Comparison of ENCODE assay signal across 8 cellular contexts in the genomic region with DNA sequence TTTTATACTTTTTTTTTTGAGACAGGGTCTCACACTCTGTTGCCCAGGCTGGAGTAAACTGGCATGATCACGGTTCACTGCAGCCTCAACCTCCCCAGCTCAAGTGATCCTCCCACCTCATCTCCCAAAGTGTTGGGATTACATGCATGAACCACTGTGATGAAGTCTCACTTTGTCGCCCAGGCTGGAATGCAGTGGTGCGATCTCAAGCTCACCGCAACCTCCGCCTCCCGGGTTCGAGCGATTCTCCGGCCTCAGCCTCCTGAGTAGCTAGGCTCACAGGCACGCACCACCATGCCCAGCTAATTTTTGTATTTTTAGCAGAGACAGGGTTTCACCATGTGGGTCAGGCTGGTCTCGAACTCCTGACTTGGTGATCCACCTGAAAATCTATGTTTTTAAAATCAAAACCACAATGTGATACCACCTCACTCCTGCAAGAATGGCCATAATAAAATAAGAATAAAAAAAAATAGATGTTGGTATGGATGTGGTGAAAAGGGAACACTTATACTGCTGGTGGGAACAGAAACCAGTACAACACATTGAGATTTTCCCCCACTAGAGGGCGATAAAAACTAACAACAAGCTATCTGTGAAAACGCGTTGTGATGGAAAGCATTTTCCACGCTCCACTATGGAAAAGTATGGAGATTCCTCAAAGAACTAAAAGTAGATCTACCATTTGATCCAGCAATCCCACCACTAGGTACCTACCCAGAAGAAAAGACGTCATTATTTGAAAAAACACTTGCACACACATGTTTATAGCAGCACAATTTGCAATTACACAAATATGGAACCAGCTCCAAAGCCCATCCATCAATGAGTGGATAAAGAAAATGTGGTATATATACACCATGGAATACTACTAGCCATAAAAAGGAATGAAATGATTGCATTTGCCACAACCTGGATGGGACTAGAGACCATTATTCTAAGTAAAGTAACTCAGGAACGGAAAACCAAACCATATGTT. TPM values are rescaled to one million over a fixed set of nuclear protein-coding genes. Genes with fewer than 3 reads are reported as not detected.
DNase-seq lines count a peak whose midpoint lies in the region; ATAC-seq and TF ChIP-seq lines count a peak whose summit lies in the region.

No MANE protein-coding gene starts in this region.

- ATAC-seq in GM19467 (IDR thresholded peaks at IDR 0.05; ENCODE audit: unreplicated experiment) = no peak
- ATAC-seq in HG02763 (IDR thresholded peaks at IDR 0.05; ENCODE audit: unreplicated experiment) = no peak

- no peaks in the 10 kb centered on the region for H3K27me3 ChIP-seq in H7 (ENCODE audit: control insufficient read depth, insufficient read depth, low read length)
- no peaks in the 10 kb centered on the region for H3K27me3 ChIP-seq in NT2/D1 (ENCODE audit: insufficient read depth, insufficient read length)

- TF ChIP-seq CTCF in CD14-positive monocyte (IDR thresholded peaks at IDR 0.05) = peak; percentile 77
- TF ChIP-seq CTCF in endothelial cell (IDR thresholded peaks at IDR 0.05; ENCODE audit: unreplicated experiment) = peak; percentile 73
- TF ChIP-seq CTCF in nephron progenitor cell (IDR thresholded peaks at IDR 0.05) = peak; percentile 58

- H3K4me3 Mint-ChIP-seq in CD14-positive monocyte = no peak overlapping the region
- H3K4me3 Mint-ChIP-seq in endothelial cell (ENCODE audit: unreplicated experiment) = no peak overlapping the region
- no peak overlapping the region for H3K4me3 Mint-ChIP-seq in nephron progenitor cell

- no peaks in the 10 kb centered on the region for H3K9me3 ChIP-seq in NT2/D1 (ENCODE audit: insufficient read depth, low read length)

- DNase-seq in CD14-positive monocyte (ENCODE audit: low spot score) = no peak
- DNase-seq in H7 = peak; percentile 74
- DNase-seq in NT2/D1 (ENCODE audit: low read depth, low spot score) = peak; percentile 18
- DNase-seq in endothelial cell (ENCODE audit: low spot score) = peak; percentile 33
- no peak for DNase-seq in nephron progenitor cell
- DNase-seq in epidermal melanocyte (ENCODE audit: insufficient read length, low spot score) = no peak

- H3K27ac Mint-ChIP-seq in CD14-positive monocyte (no peak overlapping the region), endothelial cell (ENCODE audit: unreplicated experiment) (no peak overlapping the region), nephron progenitor cell (no peak overlapping the region)

- H3K27me3 Mint-ChIP-seq in CD14-positive monocyte (ENCODE audit: low read depth in 3 of 3) (peaks cover 0 to 2% (median 0%) of the 10 kb centered on the region in 3 donors), endothelial cell (ENCODE audit: unreplicated experiment) (peaks cover 7% of the 10 kb centered on the region), nephron progenitor cell (ENCODE audit: low read depth, poor library complexity) (no peaks in the 10 kb centered on the region)

- H3K36me3 Mint-ChIP-seq in CD14-positive monocyte (peaks cover 31 to 57% of the 10 kb centered on the region in 2 donors), endothelial cell (ENCODE audit: low read depth, unreplicated experiment) (peaks cover 37% of the 10 kb centered on the region), nephron progenitor cell (ENCODE audit: low read depth) (peaks cover 47% of the 10 kb centered on the region)

- no peaks in the 10 kb centered on the region for H3K4me1 ChIP-seq in NT2/D1 (ENCODE audit: insufficient read depth, insufficient read length)

- no peaks in the 10 kb centered on the region for H3K9me3 Mint-ChIP-seq in CD14-positive monocyte
- no peaks in the 10 kb centered on the region for H3K9me3 Mint-ChIP-seq in endothelial cell (ENCODE audit: unreplicated experiment)
- no peaks in the 10 kb centered on the region for H3K9me3 Mint-ChIP-seq in nephron progenitor cell

- H3K9ac ChIP-seq in NT2/D1 (ENCODE audit: insufficient read length, low read depth) = no peak overlapping the region

- intact Hi-C loops in CD14-positive monocyte (cut with micrococcal nuclease) = no loop called here

- H3K4me3 ChIP-seq in H7 (ENCODE audit: insufficient read depth, low read depth, low read length) = no peak overlapping the region
- H3K4me3 ChIP-seq in NT2/D1 (ENCODE audit: insufficient read length, low read depth) = no peak overlapping the region

- peaks cover 6% of the 10 kb centered on the region for H3K36me3 ChIP-seq in H7 (replicated peaks; ENCODE audit: control insufficient read depth, insufficient read depth, low read length)
- peaks cover 58% of the 10 kb centered on the region for H3K36me3 ChIP-seq in NT2/D1 (ENCODE audit: insufficient read depth, insufficient read length, low read length)

- H3K4me1 Mint-ChIP-seq in CD14-positive monocyte (peaks cover 11% of the 10 kb centered on the region), endothelial cell (ENCODE audit: unreplicated experiment) (no peaks in the 10 kb centered on the region), nephron progenitor cell (no peaks in the 10 kb centered on the region)

RNA-seq across cellular contexts. Expression of gene OCA2, which starts 26.8 kb away (rescaled TPM):
- not detected for polyA plus RNA-seq in CD14-positive monocyte
- 0.21 and 0.37 TPM in 2 replicates for total RNA-seq in H7 (2014; rRNA removed; shearing (Covaris generic))
- not detected for total RNA-seq in endothelial cell (ENCODE audit: unreplicated experiment)

Comparison
In these comparisons a context has a peak if more than half of its experiments do, and no peak if none do; other contexts are left out.
1. DNase-seq: peak in H7 (single experiment), NT2/D1 (single experiment) and endothelial cell (single experiment); none in CD14-positive monocyte (single experiment), nephron progenitor cell (single experiment) and epidermal melanocyte (single experiment).
2. Peak in every context shown above with its lines, with median percentiles within 50 percentile points of each other: CTCF ChIP-seq.